In the genomic region with DNA sequence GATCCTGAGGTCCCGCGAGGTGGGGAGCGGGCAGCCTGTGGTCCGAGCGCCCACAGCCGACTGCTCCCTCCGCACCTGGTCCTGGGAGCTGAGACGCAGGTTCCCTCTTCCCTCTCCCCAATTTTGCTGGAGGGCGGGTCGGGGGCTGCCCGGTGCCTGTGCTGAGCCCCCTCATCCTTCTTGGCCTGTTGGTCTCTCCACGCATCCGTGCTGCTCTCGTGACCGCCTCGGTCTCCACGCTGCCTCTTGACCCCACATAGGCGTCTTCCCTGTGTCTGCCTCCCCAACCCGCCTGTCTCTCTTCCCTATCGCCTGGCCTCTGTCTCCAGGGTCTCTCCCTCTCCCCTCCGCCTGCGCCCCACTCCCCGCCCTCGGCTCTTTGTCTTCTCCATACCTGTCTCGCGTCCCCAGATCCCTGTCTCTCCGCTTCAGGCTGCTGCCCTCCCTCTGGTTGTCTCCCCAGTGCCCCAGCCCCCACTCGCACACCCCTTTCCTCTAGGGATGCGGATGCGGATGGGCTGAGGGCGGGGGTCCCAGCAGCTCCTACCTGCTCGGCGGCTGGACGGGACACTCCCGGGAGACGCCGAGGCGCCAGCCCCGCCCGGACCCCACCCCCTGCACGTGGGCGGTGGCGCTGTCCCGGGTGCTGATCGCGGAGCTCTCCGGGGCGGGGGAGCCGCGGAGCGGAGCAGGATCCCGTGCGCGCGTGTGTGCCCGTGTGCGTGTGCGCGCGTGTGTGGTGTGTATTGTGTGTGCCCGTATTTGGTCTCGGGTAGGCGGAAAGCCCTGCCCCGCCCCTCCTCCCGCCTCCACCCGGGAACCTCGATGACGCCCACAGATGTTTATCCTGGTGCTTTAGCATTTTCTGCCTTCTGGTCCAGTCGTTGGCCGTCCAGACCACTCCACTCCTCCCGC, we compare ENCODE assay signal across 9 cellular contexts. TPM values are rescaled to one million over a fixed set of nuclear protein-coding genes. Genes with fewer than 3 reads are reported as not detected.
DNase-seq lines count a peak whose midpoint lies in the region; ATAC-seq and TF ChIP-seq lines count a peak whose summit lies in the region.
"Had no signal": no experiment of that assay in that cellular context is flagged by ENCODE, and none has a peak within 500 bp of the region (broad histone marks: within the 10 kb centered on the region; RNA-seq: fewer than 3 reads in every experiment).

SYT5 (minus strand) TSS at position 720 of the 915 bp plus-strand sequence. CDS start 1,248 bp downstream, outside the sequence.

- H3K9me3 Mint-ChIP-seq in activated CD4-positive, alpha-beta memory T cell treated with anti-CD3 and anti-CD28 coated beads, Interleukin-2, amount 10 ng/mL, durations not matched to agents 7 days and 5 days: peaks cover 5% of the 10 kb centered on the region
- H3K9me3 Mint-ChIP-seq in naive B cell: peaks cover 0 to 6% (median 0%) of the 10 kb centered on the region in 7 donors

- peak within 1 kb of the TSS; percentile 13 for H3K4me3 ChIP-seq in GM12865 (ENCODE audit: low read depth, low read length)
- H3K4me3 ChIP-seq in MG63: no peak within 1 kb of the TSS
- peak within 1 kb of the TSS; percentile 66 to 67 for H3K4me3 ChIP-seq in stomach smooth muscle (ENCODE audit: low read length in 2 of 2)

- no peaks in the 10 kb centered on the region for H3K36me3 ChIP-seq in MG63
- H3K36me3 ChIP-seq in stomach smooth muscle (ENCODE audit: control insufficient read depth in 2 of 2, insufficient read depth in 2 of 2, low read length in 2 of 2): no peaks in the 10 kb centered on the region

- H3K4me1 Mint-ChIP-seq in activated CD4-positive, alpha-beta memory T cell treated with anti-CD3 and anti-CD28 coated beads, Interleukin-2, amount 10 ng/mL, durations not matched to agents 7 days and 5 days: peaks cover 28% of the 10 kb centered on the region
- peaks cover 29 to 32% (median 31%) of the 10 kb centered on the region in 3 donors for H3K4me1 Mint-ChIP-seq in naive B cell

- no peak for TF ChIP-seq CTCF in GM12865 (IDR thresholded peaks at IDR 0.05; ENCODE audit: insufficient read depth, low read depth, low read length, missing control alignments)

- CTCF ChIA-PET in activated CD4-positive, alpha-beta memory T cell treated with anti-CD3 and anti-CD28 coated beads, Interleukin-2, amount 10 ng/mL, durations not matched to agents 7 days and 5 days (lab: Charles Lee): interaction anchor here (1.0 to 1.3 kb wide), 2 partner anchors 19 to 324 kb away, joined by 3 to 4 read pairs; no protein-coding TSS in a partner anchor

- ATAC-seq in naive B cell (ENCODE audit: low read depth in 2 of 2): peak; percentile 17 to 18
- ATAC-seq in HG03457 (IDR thresholded peaks at IDR 0.05; ENCODE audit: unreplicated experiment): no peak

- H3K27ac ChIP-seq in stomach smooth muscle (ENCODE audit: low read length): no peak within 1 kb of the TSS

- peak within 1 kb of the TSS; percentile 65 for H3K4me3 Mint-ChIP-seq in activated CD4-positive, alpha-beta memory T cell treated with anti-CD3 and anti-CD28 coated beads, Interleukin-2, amount 10 ng/mL, durations not matched to agents 7 days and 5 days
- peak within 1 kb of the TSS; percentile 68 to 91 (median 84) for H3K4me3 Mint-ChIP-seq in naive B cell

- H3K27me3 ChIP-seq in MG63 (peaks cover 14% of the 10 kb centered on the region), stomach smooth muscle (ENCODE audit: control insufficient read depth in 1 of 2, insufficient read depth in 2 of 2, low read length in 2 of 2) (peaks cover 70 to 79% of the 10 kb centered on the region in 2 donors)

- POLR2A ChIA-PET in activated CD4-positive, alpha-beta memory T cell treated with anti-CD3 and anti-CD28 coated beads, Interleukin-2, amount 10 ng/mL, durations not matched to agents 7 days and 5 days (lab: Charles Lee): interaction anchor here (1.1 to 2.3 kb wide), 2 partner anchors 74 to 79 kb away, joined by 3 to 6 read pairs; partner anchors contain the start of gene PPP6R1

- H3K36me3 Mint-ChIP-seq in activated CD4-positive, alpha-beta memory T cell treated with anti-CD3 and anti-CD28 coated beads, Interleukin-2, amount 10 ng/mL, durations not matched to agents 7 days and 5 days (ENCODE audit: low read depth): no peaks in the 10 kb centered on the region
- peaks cover 0 to 6% of the 10 kb centered on the region in 2 donors for H3K36me3 Mint-ChIP-seq in naive B cell

- H3K27ac Mint-ChIP-seq in activated CD4-positive, alpha-beta memory T cell treated with anti-CD3 and anti-CD28 coated beads, Interleukin-2, amount 10 ng/mL, durations not matched to agents 7 days and 5 days: peak within 1 kb of the TSS; percentile 24
- H3K27ac Mint-ChIP-seq in naive B cell: peak within 1 kb of the TSS; percentile 94 to 100 (median 99)

- no peak within 1 kb of the TSS for H3K9ac ChIP-seq in stomach smooth muscle (ENCODE audit: low read length in 2 of 2)

- DNase-seq in GM12865 (ENCODE audit: low read depth) (peak; percentile 35), MG63 (peak; percentile 54), naive B cell (peak; percentile 43), NAMALWA (ENCODE audit: low spot score) (no peak)
- DNase-seq in activated CD4-positive, alpha-beta memory T cell treated with anti-CD3 and anti-CD28 coated beads, Interleukin-2, amount 10 ng/mL, durations not matched to agents 7 days and 5 days: peak; percentile 69
- peak; percentile 31 for DNase-seq in effector CD8-positive, alpha-beta T cell (lab: John Stamatoyannopoulos, UW)

- peaks cover 44% of the 10 kb centered on the region for H3K27me3 Mint-ChIP-seq in activated CD4-positive, alpha-beta memory T cell treated with anti-CD3 and anti-CD28 coated beads, Interleukin-2, amount 10 ng/mL, durations not matched to agents 7 days and 5 days
- H3K27me3 Mint-ChIP-seq in naive B cell: peaks cover 45 to 90% (median 83%) of the 10 kb centered on the region in 3 donors

- H3K4me1 ChIP-seq in stomach smooth muscle (ENCODE audit: control insufficient read depth, insufficient read depth, low read length): peaks cover 10% of the 10 kb centered on the region

- H3K9me3 ChIP-seq in MG63: no peaks in the 10 kb centered on the region
- no peaks in the 10 kb centered on the region for H3K9me3 ChIP-seq in stomach smooth muscle (ENCODE audit: control insufficient read depth in 2 of 2, low read length in 2 of 2)

RNA-seq across cellular contexts. Expression of gene SYT5, which starts in this region (rescaled TPM):
- total RNA-seq in MG63 (2014; rRNA removed; shearing (Covaris generic); ENCODE audit: low replicate concordance): not detected in 2 replicates
- not detected for total RNA-seq in activated CD4-positive, alpha-beta memory T cell treated with anti-CD3 and anti-CD28 coated beads, Interleukin-2, amount 10 ng/mL, durations not matched to agents 7 days and 5 days
- 1 to 10 TPM in 5 of 6 donors, under 1 TPM in 1; 0.92 to 2.6 (median 1.6) TPM for polyA plus RNA-seq in naive B cell (ENCODE audit: low read depth in 6 of 6)
- total RNA-seq: T-helper 2 cell treated with Interferon-gamma antibody and Interleukin-4, amounts not matched to agents 100 ng/mL and 5 ng/mL, for 36 hours had no signal

Comparison
In these comparisons a context has a peak if more than half of its experiments do, and no peak if none do; other contexts are left out.
1. Peak in DNase-seq in MG63; RNA of the gene not detected or under 1 TPM.
2. Peak in DNase-seq in activated CD4-positive, alpha-beta memory T cell treated with anti-CD3 and anti-CD28 coated beads, Interleukin-2, amount 10 ng/mL, durations not matched to agents 7 days and 5 days; RNA of the gene not detected or under 1 TPM.